Comparison of ENCODE assay signal across 1 cellular context in genomic region chr9:89440951-89441654, GRCh38.
TF ChIP-seq lines count a peak whose summit lies in the region.

No MANE protein-coding gene starts in this region.

TF ChIP-seq in H1, 55 proteins besides CTCF, POLR2A, EP300 and RAD21:
- TF ChIP-seq YY1 (IDR thresholded peaks at IDR 0.05; ENCODE audit: low read depth, low read length) (no peak), TAF7 (optimal IDR thresholded peaks at IDR 0.05; ENCODE audit: borderline replicate concordance, low read depth, low read length) (no peak), RXRA (IDR thresholded peaks at IDR 0.05; ENCODE audit: insufficient read depth, low read depth, low read length) (no peak), JUND (IDR thresholded peaks at IDR 0.05; ENCODE audit: low read length) (no peak), BACH1 (IDR thresholded peaks at IDR 0.05; ENCODE audit: low read length) (no peak), RNF2 (IDR thresholded peaks at IDR 0.05; ENCODE audit: borderline replicate concordance, low read depth, low read length, missing control alignments, poor library complexity, severe bottlenecking) (no peak), GTF2F1 (IDR thresholded peaks at IDR 0.05; ENCODE audit: borderline replicate concordance, low read depth, low read length) (no peak), KDM1A (IDR thresholded peaks at IDR 0.05; ENCODE audit: borderline replicate concordance, low read length) (no peak), TEAD4 (IDR thresholded peaks at IDR 0.05; ENCODE audit: low read depth, low read length) (no peak), KDM5A (IDR thresholded peaks at IDR 0.05; ENCODE audit: low read length) (no peak), PHF8 (conservative IDR thresholded peaks at IDR 0.05; ENCODE audit: low read depth, low read length) (no peak), SIN3A (conservative IDR thresholded peaks at IDR 0.05 in 1 of 2, IDR thresholded peaks at IDR 0.05 in 1 of 2; ENCODE audit: low read depth in 1 of 2, low read length in 2 of 2) (no peak), CHD7 (IDR thresholded peaks at IDR 0.05; ENCODE audit: insufficient replicate concordance, low read length) (no peak), HDAC2 (IDR thresholded peaks at IDR 0.05; ENCODE audit: borderline replicate concordance in 1 of 2, low read depth in 2 of 2, low read length in 2 of 2) (no peak), BRCA1 (IDR thresholded peaks at IDR 0.05; ENCODE audit: low read depth, low read length) (no peak), SP2 (IDR thresholded peaks at IDR 0.05; ENCODE audit: low read length) (no peak), EZH2 (IDR thresholded peaks at IDR 0.05; ENCODE audit: low read depth, low read length, severe bottlenecking) (no peak)
- TF ChIP-seq, protein P1, sequence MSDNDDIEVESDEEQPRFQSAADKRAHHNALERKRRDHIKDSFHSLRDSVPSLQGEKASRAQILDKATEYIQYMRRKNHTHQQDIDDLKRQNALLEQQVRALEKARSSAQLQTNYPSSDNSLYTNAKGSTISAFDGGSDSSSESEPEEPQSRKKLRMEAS (IDR thresholded peaks at IDR 0.05): no peak
- TF ChIP-seq, protein P2, sequence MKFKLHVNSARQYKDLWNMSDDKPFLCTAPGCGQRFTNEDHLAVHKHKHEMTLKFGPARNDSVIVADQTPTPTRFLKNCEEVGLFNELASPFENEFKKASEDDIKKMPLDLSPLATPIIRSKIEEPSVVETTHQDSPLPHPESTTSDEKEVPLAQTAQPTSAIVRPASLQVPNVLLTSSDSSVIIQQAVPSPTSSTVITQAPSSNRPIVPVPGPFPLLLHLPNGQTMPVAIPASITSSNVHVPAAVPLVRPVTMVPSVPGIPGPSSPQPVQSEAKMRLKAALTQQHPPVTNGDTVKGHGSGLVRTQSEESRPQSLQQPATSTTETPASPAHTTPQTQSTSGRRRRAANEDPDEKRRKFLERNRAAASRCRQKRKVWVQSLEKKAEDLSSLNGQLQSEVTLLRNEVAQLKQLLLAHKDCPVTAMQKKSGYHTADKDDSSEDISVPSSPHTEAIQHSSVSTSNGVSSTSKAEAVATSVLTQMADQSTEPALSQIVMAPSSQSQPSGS (IDR thresholded peaks at IDR 0.05; ENCODE audit: low read length): no peak
- TF ChIP-seq, protein P3, sequence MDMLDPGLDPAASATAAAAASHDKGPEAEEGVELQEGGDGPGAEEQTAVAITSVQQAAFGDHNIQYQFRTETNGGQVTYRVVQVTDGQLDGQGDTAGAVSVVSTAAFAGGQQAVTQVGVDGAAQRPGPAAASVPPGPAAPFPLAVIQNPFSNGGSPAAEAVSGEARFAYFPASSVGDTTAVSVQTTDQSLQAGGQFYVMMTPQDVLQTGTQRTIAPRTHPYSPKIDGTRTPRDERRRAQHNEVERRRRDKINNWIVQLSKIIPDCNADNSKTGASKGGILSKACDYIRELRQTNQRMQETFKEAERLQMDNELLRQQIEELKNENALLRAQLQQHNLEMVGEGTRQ (IDR thresholded peaks at IDR 0.05; ENCODE audit: low read length): no peak
